24 cellular contexts compared by ENCODE assay signal in the genomic region with DNA sequence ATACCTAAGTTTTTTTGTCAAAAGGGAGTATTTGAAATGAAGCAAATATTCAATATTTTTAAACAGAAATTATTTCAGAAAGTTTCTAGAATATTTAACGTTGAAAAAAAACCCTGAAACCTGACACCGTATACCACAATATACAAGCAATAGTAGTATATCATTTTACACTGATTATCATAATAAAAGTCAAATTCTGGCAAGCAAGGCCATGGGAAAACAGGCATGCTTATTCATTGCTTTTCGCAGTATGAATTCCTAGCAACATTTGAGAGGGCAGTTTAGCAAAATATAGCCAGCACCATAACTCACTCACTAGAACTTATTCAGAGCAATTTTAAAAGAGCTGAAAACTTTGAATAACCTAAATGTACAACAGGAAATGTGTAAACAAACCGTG. TPM values are rescaled to one million over a fixed set of nuclear protein-coding genes. Genes with fewer than 3 reads are reported as not detected.
DNase-seq lines count a peak whose midpoint lies in the region; ATAC-seq, FAIRE-seq and TF ChIP-seq lines count a peak whose summit lies in the region.
"Had no signal": no experiment of that assay in that cellular context is flagged by ENCODE, and none has a peak within 500 bp of the region (broad histone marks: within the 10 kb centered on the region; RNA-seq: fewer than 3 reads in every experiment).

No MANE protein-coding gene starts in this region.

- peak; percentile 64 for FAIRE-seq in G401.6 (lab: Jason Lieb, UNC)

- no peak for TF ChIP-seq EP300 in SK-N-SH (IDR thresholded peaks at IDR 0.05; ENCODE audit: borderline replicate concordance in 1 of 2, low read depth in 1 of 2, low read length in 1 of 2)

- DNase-seq in SK-N-SH (no peak), T-helper 17 cell (no peak), fibroblast of peridontal ligament (ENCODE audit: extremely low read depth) (peak; percentile 59), LoVo (ENCODE audit: low spot score) (no peak)
- DNase-seq in activated CD8-positive, alpha-beta memory T cell treated with anti-CD3 and anti-CD28 coated beads, Interleukin-2, amount 50 U/mL, for 48 hours, result no peak
- DNase-seq: AML-193; CD4-positive, alpha-beta memory T cell; COR-L47; DMS53; GOT3; HCEC 1CT; Karpas-422; NCI-H1417 treated with DMSO at 0.1 percent for 48 hours; NCI-H187; NCI-H2081 treated with DMSO at 0.1 percent for 48 hours; NCI-H524; NCI-H748 treated with DMSO at 0.1 percent for 48 hours; NK-92 treated with Interleukin-12 subunit alpha and Interleukin-12 subunit beta, amount 100 ng/mL, for 24 hours; PC-3; T-cell had no signal

- H3K79me2 ChIP-seq in SK-N-SH (ENCODE audit: insufficient read depth), result no peaks in the 10 kb centered on the region

- no peak overlapping the region for H3K4me3 Mint-ChIP-seq in T-helper 17 cell
- H3K4me3 Mint-ChIP-seq: CD4-positive, alpha-beta memory T cell; T-cell had no signal

- ATAC-seq in SK-N-SH treated with all-trans-retinoic acid at 6 μM for 48 hours, result no peak
- ATAC-seq in T-helper 17 cell, result no peak
- ATAC-seq in HG03565 (IDR thresholded peaks at IDR 0.05; ENCODE audit: unreplicated experiment), result no peak
- ATAC-seq: PC-3, T-cell had no signal

- peaks cover 87 to 90% of the 10 kb centered on the region in 2 experiments for H3K36me3 ChIP-seq in SK-N-SH (replicated peaks in 1 of 2; ENCODE audit: control insufficient read depth in 1 of 2, insufficient read depth in 2 of 2, low read length in 1 of 2)

- no peaks in the 10 kb centered on the region for H3K27me3 Mint-ChIP-seq in T-helper 17 cell
- H3K27me3 Mint-ChIP-seq: CD4-positive, alpha-beta memory T cell; T-cell had no signal

- no peak overlapping the region for H3K4me2 ChIP-seq in SK-N-SH
- H3K4me2 ChIP-seq: BLaER1 treated with 17β-estradiol and CSF1 and Interleukin-3, amounts not matched to agents 10 nM and 100 nM had no signal

- 87% methylated on average over 4 of the region's 4 CpGs for WGBS in SK-N-SH (ENCODE audit: low lambda C conversion rate)

- H3K36me3 Mint-ChIP-seq in T-helper 17 cell (ENCODE audit: low read depth), result no peaks in the 10 kb centered on the region

- H3K9me2 ChIP-seq in SK-N-SH, result no peaks in the 10 kb centered on the region

- no peak overlapping the region for H2AFZ ChIP-seq in SK-N-SH (ENCODE audit: low read depth)

- H3K4me1 Mint-ChIP-seq in T-helper 17 cell, result peaks cover 4% of the 10 kb centered on the region

- peaks cover 9% of the 10 kb centered on the region for H3F3A ChIP-seq in SK-N-SH (replicated peaks; ENCODE audit: insufficient read depth)

- H3K4me3 ChIP-seq in SK-N-SH (ENCODE audit: low read depth in 2 of 2, low read length in 1 of 2), result no peak overlapping the region
- H3K4me3 ChIP-seq: BLaER1 treated with 17β-estradiol and CSF1 and Interleukin-3, amounts not matched to agents 10 nM and 100 nM had no signal

- no peak for TF ChIP-seq CTCF in SK-N-SH (IDR thresholded peaks at IDR 0.05)

- H3K27ac Mint-ChIP-seq in T-helper 17 cell, result peak overlapping the region; percentile 54

- H3K9ac ChIP-seq in SK-N-SH, result no peak overlapping the region
- H3K9ac ChIP-seq: BLaER1 treated with 17β-estradiol and CSF1 and Interleukin-3, amounts not matched to agents 10 nM and 100 nM had no signal

- no peak overlapping the region for H3K27ac ChIP-seq in SK-N-SH (ENCODE audit: low read depth in 2 of 2, low read length in 1 of 2)
- H3K27ac ChIP-seq: BLaER1 treated with 17β-estradiol and CSF1 and Interleukin-3, amounts not matched to agents 10 nM and 100 nM had no signal

- H3K9me3 ChIP-seq in SK-N-SH, result no peaks in the 10 kb centered on the region
- no peaks in the 10 kb centered on the region for H3K9me3 ChIP-seq in T-helper 17 cell (ENCODE audit: control insufficient read depth, low read length, poor library complexity, severe bottlenecking)
- H3K9me3 ChIP-seq: BLaER1 treated with 17β-estradiol and CSF1 and Interleukin-3, amounts not matched to agents 10 nM and 100 nM had no signal

- no peaks in the 10 kb centered on the region for H4K20me1 ChIP-seq in SK-N-SH (ENCODE audit: insufficient read depth)

- H3K27me3 ChIP-seq in SK-N-SH (ENCODE audit: insufficient read depth), result no peaks in the 10 kb centered on the region
- H3K27me3 ChIP-seq: BLaER1 treated with 17β-estradiol and CSF1 and Interleukin-3, amounts not matched to agents 10 nM and 100 nM had no signal

- H3K4me1 ChIP-seq in SK-N-SH (ENCODE audit: control insufficient read depth in 1 of 2, insufficient read depth in 2 of 2, low read depth in 1 of 2, low read length in 1 of 2), result peaks cover 3 to 11% of the 10 kb centered on the region in 2 experiments; a peak in 3 of 4 replicates
- H3K4me1 ChIP-seq: BLaER1 treated with 17β-estradiol and CSF1 and Interleukin-3, amounts not matched to agents 10 nM and 100 nM had no signal

- CTCF ChIA-PET in SK-N-SH (lab: Yijun Ruan, JAX), result interaction anchor here (1.0 to 2.3 kb wide), 5 partner anchors 9 to 400 kb away, joined by 3 to 17 read pairs (median 5); no protein-coding TSS in a partner anchor

- no peak for TF ChIP-seq RAD21 in SK-N-SH (IDR thresholded peaks at IDR 0.05; ENCODE audit: low read length)

- POLR2A ChIA-PET in SK-N-SH (lab: Yijun Ruan, JAX), result no interaction called here

TF ChIP-seq in SK-N-SH treated with all-trans-retinoic acid at 6 μM for 48 hours, 23 proteins besides CTCF, POLR2A, EP300 and RAD21:
- TF ChIP-seq TOX (CRISPR knock-in tag; IDR thresholded peaks at IDR 0.05; ENCODE audit: borderline replicate concordance), result 0 out of 2 replicates have a peak, but pooled peaks have one; percentile 14
- no peak for TF ChIP-seq OSR1 (CRISPR knock-in tag; IDR thresholded peaks at IDR 0.05)
- TF ChIP-seq, protein P1, sequence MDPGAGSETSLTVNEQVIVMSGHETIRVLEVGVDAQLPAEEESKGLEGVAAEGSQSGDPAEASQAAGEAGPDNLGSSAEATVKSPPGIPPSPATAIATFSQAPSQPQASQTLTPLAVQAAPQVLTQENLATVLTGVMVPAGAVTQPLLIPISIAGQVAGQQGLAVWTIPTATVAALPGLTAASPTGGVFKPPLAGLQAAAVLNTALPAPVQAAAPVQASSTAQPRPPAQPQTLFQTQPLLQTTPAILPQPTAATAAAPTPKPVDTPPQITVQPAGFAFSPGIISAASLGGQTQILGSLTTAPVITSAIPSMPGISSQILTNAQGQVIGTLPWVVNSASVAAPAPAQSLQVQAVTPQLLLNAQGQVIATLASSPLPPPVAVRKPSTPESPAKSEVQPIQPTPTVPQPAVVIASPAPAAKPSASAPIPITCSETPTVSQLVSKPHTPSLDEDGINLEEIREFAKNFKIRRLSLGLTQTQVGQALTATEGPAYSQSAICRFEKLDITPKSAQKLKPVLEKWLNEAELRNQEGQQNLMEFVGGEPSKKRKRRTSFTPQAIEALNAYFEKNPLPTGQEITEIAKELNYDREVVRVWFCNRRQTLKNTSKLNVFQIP (CRISPR knock-in tag; IDR thresholded peaks at IDR 0.05; ENCODE audit: borderline replicate concordance, low read depth), result no peak

TF ChIP-seq in SK-N-SH, 30 proteins besides CTCF, POLR2A, EP300 and RAD21:
- TF ChIP-seq NFIC (IDR thresholded peaks at IDR 0.05; ENCODE audit: borderline replicate concordance) (no peak), TAF1 (IDR thresholded peaks at IDR 0.05; ENCODE audit: borderline replicate concordance, low read depth, low read length) (no peak), NRF1 (IDR thresholded peaks at IDR 0.05; ENCODE audit: low read depth, low read length) (no peak)

RNA-seq across cellular contexts. Expression of a gene that starts 46.1 kb away (rescaled TPM):
- polyA plus RNA-seq in SK-N-SH (2012; rRNA removed), result 18.6 and 20.9 TPM in 2 replicates
- 15.1 and 17.1 TPM in 2 replicates for polyA plus RNA-seq in SK-N-SH (2012; cell fraction: cytosol; rRNA removed)
- 25.4 and 34.0 TPM in 2 replicates for polyA plus RNA-seq in SK-N-SH (2012; cell fraction: nucleus; rRNA removed)
- 10 to 100 TPM; 70.4 to 79.1 TPM for total RNA-seq in T-helper 17 cell
